ENCODE assay signal across 35 cellular contexts in genomic region chr4:43485196-43485595, GRCh38.
"Had no signal": no experiment of that assay in that cellular context is flagged by ENCODE, and none has a peak within 500 bp of the region (broad histone marks: within the 10 kb centered on the region; RNA-seq: fewer than 3 reads in every experiment).

No MANE protein-coding gene starts in this region.

- H3K36me3 ChIP-seq: adrenal gland, breast epithelium, Peyer's patch had no signal

- H3K27me3 Mint-ChIP-seq: activated CD4-positive, alpha-beta memory T cell treated with anti-CD3 and anti-CD28 coated beads, Interleukin-2, amount 10 ng/mL, durations not matched to agents 7 days and 5 days; activated CD8-positive, alpha-beta memory T cell treated with anti-CD3 and anti-CD28 coated beads, Interleukin-2, amount 10 ng/mL, durations not matched to agents 7 days and 5 days had no signal

- H3K4me3 ChIP-seq: adrenal gland, body of pancreas, breast epithelium, Peyer's patch had no signal

- H3K27ac Mint-ChIP-seq: activated CD4-positive, alpha-beta memory T cell treated with anti-CD3 and anti-CD28 coated beads, Interleukin-2, amount 10 ng/mL, durations not matched to agents 7 days and 5 days; activated CD8-positive, alpha-beta memory T cell treated with anti-CD3 and anti-CD28 coated beads, Interleukin-2, amount 10 ng/mL, durations not matched to agents 7 days and 5 days; activated T-helper 2 cell treated with anti-CD3 and anti-CD28 coated beads, Interferon-gamma antibody, Interleukin-2, Interleukin-4, amounts not matched to agents 10 μg/mL and 5 μg/mL and 100 μg/mL, durations not matched to agents 14 hours and 24 hours and 36 hours had no signal

- H3K27me3 ChIP-seq: adrenal gland, body of pancreas, breast epithelium, Peyer's patch had no signal

- H3K4me1 Mint-ChIP-seq: activated CD4-positive, alpha-beta memory T cell treated with anti-CD3 and anti-CD28 coated beads, Interleukin-2, amount 10 ng/mL, durations not matched to agents 7 days and 5 days; activated CD8-positive, alpha-beta memory T cell treated with anti-CD3 and anti-CD28 coated beads, Interleukin-2, amount 10 ng/mL, durations not matched to agents 7 days and 5 days had no signal

- H3K4me3 Mint-ChIP-seq: activated CD4-positive, alpha-beta memory T cell treated with anti-CD3 and anti-CD28 coated beads, Interleukin-2, amount 10 ng/mL, durations not matched to agents 7 days and 5 days; activated CD8-positive, alpha-beta memory T cell treated with anti-CD3 and anti-CD28 coated beads, Interleukin-2, amount 10 ng/mL, durations not matched to agents 7 days and 5 days had no signal

- H3K36me3 Mint-ChIP-seq: activated CD8-positive, alpha-beta memory T cell treated with anti-CD3 and anti-CD28 coated beads, Interleukin-2, amount 10 ng/mL, durations not matched to agents 7 days and 5 days had no signal

- ATAC-seq: activated CD8-positive, alpha-beta memory T cell treated with anti-CD3 and anti-CD28 coated beads, Interleukin-2, amount 10 ng/mL, durations not matched to agents 7 days and 5 days; activated naive CD4-positive, alpha-beta T cell treated with anti-CD3 and anti-CD28 coated beads, Interleukin-2, amount 50 U/mL, for 72 hours; body of pancreas; PC-3; Right ventricle myocardium inferior had no signal

- H3K4me1 ChIP-seq: adrenal gland, body of pancreas, breast epithelium, Peyer's patch had no signal

- H3K9me3 ChIP-seq: adrenal gland had no signal

- DNase-seq: activated CD4-positive, alpha-beta memory T cell treated with anti-CD3 and anti-CD28 coated beads, Interleukin-2, amount 10 ng/mL, durations not matched to agents 7 days and 5 days; activated CD4-positive, alpha-beta T cell treated with anti-CD3 and anti-CD28 coated beads for 1 hour; activated CD4-positive, alpha-beta T cell treated with anti-CD3 and anti-CD28 coated beads for 48 hours; activated CD4-positive, CD25-positive, alpha-beta regulatory T cell; activated CD8-positive, alpha-beta memory T cell treated with anti-CD3 and anti-CD28 coated beads for 24 hours; activated CD8-positive, alpha-beta memory T cell treated with anti-CD3 and anti-CD28 coated beads, Interleukin-2, amount 10 ng/mL, durations not matched to agents 7 days and 5 days; activated gamma-delta T cell; activated naive CD4-positive, alpha-beta T cell treated with Interleukin-2 at 50 U/mL for 16 hours; activated T-cell treated with anti-CD3 and anti-CD28 coated beads, Interleukin-2, amount 50 U/mL, for 1 hour; adrenal gland; body of pancreas; MM.1S; MV-4-11; NCI-H1092; NCI-H1436 treated with DMSO at 0.1 percent for 48 hours; NCI-H1694 treated with DMSO at 0.1 percent for 48 hours; NCI-H2029; NCI-H2171 treated with DMSO at 0.1 percent for 48 hours; NCI-H226; NCI-H446 treated with DMSO at 0.1 percent for 48 hours; NCI-H69; NK-92 treated with Interleukin-12 subunit alpha and Interleukin-12 subunit beta, amount 100 ng/mL, for 24 hours; PC-3; Peyer's patch; SIG-M5; SW 1271; T-helper 1 cell; T-helper 2 cell; T-helper 9 cell had no signal

- H3K27ac ChIP-seq: adrenal gland, body of pancreas, breast epithelium, Peyer's patch, RWPE1, VCaP had no signal
